ENCODE assay signal across 1 cellular context in the genomic region with DNA sequence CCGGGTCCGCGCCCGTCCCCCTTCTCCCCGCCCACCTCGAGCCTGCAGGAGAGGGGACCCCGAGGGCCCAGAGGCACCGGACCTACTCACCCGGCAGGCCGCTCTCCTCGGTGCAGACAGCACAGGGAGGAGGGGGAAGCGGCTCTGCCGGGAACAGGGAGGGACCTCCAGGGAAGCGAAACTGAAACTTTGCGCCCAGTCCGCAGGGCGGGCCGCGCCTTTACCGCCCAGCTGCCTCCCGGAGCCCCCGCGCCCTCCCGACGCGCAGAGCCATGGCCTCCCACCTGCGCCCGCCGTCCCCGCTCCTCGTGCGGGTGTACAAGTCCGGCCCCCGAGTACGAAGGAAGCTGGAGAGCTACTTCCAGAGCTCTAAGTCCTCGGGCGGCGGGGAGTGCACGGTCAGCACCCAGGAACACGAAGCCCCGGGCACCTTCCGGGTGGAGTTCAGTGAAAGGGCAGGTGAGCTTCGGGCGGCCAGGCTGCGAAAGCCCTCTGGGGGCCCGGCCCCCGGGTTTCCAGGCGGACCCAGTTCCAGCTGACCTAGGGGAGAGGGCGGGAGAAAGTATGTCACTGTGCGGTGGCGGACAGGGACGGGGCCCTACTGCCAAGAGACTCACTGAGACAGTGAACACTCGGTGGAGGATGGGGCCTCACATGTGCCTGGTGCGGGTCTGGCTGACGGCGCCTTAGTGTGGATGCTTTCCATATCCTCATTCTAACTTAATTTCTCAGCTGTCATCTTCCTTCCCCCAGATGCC.
TF ChIP-seq lines count a peak whose summit lies in the region.

Gene DTX3L (plus strand): TSS at position 184 of the 758 bp plus-strand sequence. CDS start 89 bp downstream, at position 273.
Gene PARP9 (minus strand): TSS at position 146 of the 758 bp plus-strand sequence. CDS start 4,680 bp downstream, outside the sequence.

TF ChIP-seq in K562, 482 proteins besides CTCF, POLR2A, EP300 and RAD21 (continued from another document and continues in another):
- TF ChIP-seq SIN3B (IDR thresholded peaks at IDR 0.05; ENCODE audit: low read depth) = 0 out of 2 replicates have a peak, but pooled peaks have one; percentile 30
- no peak for TF ChIP-seq ZNF407 (IDR thresholded peaks at IDR 0.05; ENCODE audit: low read depth)
- no peak for TF ChIP-seq ILF3 (IDR thresholded peaks at IDR 0.05; ENCODE audit: borderline replicate concordance)
- TF ChIP-seq ZNF778 (CRISPR knock-in tag; IDR thresholded peaks at IDR 0.05) = no peak
- no peak for TF ChIP-seq TEAD4 (IDR thresholded peaks at IDR 0.05; ENCODE audit: low read length)
- 0 out of 2 replicates have a peak, but pooled peaks have one; percentile 13 for TF ChIP-seq TEAD4 (CRISPR knock-in tag; IDR thresholded peaks at IDR 0.05; ENCODE audit: borderline replicate concordance)
- TF ChIP-seq MYNN (IDR thresholded peaks at IDR 0.05) = no peak
- TF ChIP-seq MYNN (CRISPR knock-in tag; IDR thresholded peaks at IDR 0.05) = no peak
- TF ChIP-seq CTBP1 (IDR thresholded peaks at IDR 0.05; ENCODE audit: borderline replicate concordance) = peak; percentile 61; the same call in 1 of the 2 replicates
- TF ChIP-seq, protein P1, sequence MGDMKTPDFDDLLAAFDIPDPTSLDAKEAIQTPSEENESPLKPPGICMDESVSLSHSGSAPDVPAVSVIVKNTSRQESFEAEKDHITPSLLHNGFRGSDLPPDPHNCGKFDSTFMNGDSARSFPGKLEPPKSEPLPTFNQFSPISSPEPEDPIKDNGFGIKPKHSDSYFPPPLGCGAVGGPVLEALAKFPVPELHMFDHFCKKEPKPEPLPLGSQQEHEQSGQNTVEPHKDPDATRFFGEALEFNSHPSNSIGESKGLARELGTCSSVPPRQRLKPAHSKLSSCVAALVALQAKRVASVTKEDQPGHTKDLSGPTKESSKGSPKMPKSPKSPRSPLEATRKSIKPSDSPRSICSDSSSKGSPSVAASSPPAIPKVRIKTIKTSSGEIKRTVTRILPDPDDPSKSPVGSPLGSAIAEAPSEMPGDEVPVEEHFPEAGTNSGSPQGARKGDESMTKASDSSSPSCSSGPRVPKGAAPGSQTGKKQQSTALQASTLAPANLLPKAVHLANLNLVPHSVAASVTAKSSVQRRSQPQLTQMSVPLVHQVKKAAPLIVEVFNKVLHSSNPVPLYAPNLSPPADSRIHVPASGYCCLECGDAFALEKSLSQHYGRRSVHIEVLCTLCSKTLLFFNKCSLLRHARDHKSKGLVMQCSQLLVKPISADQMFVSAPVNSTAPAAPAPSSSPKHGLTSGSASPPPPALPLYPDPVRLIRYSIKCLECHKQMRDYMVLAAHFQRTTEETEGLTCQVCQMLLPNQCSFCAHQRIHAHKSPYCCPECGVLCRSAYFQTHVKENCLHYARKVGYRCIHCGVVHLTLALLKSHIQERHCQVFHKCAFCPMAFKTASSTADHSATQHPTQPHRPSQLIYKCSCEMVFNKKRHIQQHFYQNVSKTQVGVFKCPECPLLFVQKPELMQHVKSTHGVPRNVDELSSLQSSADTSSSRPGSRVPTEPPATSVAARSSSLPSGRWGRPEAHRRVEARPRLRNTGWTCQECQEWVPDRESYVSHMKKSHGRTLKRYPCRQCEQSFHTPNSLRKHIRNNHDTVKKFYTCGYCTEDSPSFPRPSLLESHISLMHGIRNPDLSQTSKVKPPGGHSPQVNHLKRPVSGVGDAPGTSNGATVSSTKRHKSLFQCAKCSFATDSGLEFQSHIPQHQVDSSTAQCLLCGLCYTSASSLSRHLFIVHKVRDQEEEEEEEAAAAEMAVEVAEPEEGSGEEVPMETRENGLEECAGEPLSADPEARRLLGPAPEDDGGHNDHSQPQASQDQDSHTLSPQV (IDR thresholded peaks at IDR 0.05) = peak; percentile 79
- TF ChIP-seq, protein P2, sequence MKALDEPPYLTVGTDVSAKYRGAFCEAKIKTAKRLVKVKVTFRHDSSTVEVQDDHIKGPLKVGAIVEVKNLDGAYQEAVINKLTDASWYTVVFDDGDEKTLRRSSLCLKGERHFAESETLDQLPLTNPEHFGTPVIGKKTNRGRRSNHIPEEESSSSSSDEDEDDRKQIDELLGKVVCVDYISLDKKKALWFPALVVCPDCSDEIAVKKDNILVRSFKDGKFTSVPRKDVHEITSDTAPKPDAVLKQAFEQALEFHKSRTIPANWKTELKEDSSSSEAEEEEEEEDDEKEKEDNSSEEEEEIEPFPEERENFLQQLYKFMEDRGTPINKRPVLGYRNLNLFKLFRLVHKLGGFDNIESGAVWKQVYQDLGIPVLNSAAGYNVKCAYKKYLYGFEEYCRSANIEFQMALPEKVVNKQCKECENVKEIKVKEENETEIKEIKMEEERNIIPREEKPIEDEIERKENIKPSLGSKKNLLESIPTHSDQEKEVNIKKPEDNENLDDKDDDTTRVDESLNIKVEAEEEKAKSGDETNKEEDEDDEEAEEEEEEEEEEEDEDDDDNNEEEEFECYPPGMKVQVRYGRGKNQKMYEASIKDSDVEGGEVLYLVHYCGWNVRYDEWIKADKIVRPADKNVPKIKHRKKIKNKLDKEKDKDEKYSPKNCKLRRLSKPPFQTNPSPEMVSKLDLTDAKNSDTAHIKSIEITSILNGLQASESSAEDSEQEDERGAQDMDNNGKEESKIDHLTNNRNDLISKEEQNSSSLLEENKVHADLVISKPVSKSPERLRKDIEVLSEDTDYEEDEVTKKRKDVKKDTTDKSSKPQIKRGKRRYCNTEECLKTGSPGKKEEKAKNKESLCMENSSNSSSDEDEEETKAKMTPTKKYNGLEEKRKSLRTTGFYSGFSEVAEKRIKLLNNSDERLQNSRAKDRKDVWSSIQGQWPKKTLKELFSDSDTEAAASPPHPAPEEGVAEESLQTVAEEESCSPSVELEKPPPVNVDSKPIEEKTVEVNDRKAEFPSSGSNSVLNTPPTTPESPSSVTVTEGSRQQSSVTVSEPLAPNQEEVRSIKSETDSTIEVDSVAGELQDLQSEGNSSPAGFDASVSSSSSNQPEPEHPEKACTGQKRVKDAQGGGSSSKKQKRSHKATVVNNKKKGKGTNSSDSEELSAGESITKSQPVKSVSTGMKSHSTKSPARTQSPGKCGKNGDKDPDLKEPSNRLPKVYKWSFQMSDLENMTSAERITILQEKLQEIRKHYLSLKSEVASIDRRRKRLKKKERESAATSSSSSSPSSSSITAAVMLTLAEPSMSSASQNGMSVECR (CRISPR knock-in tag; IDR thresholded peaks at IDR 0.05) = peak; percentile 88
- no peak for TF ChIP-seq FOXA1 (IDR thresholded peaks at IDR 0.05; ENCODE audit: borderline replicate concordance)
- TF ChIP-seq NCOR1 (IDR thresholded peaks at IDR 0.05) = no peak
- TF ChIP-seq ZC3H8 (IDR thresholded peaks at IDR 0.05) = no peak
- TF ChIP-seq GTF2F1 (IDR thresholded peaks at IDR 0.05; ENCODE audit: low read depth, low read length) = no peak
- TF ChIP-seq IFI16 (CRISPR knock-in tag; IDR thresholded peaks at IDR 0.05) = no peak
- no peak for TF ChIP-seq HNRNPL (IDR thresholded peaks at IDR 0.05; ENCODE audit: low read depth, low read length)
- no peak for TF ChIP-seq KDM2B (CRISPR knock-in tag; IDR thresholded peaks at IDR 0.05)
- peak in 1 of 3 experiments; percentile 61 for TF ChIP-seq YY1 (IDR thresholded peaks at IDR 0.05; ENCODE audit: borderline replicate concordance in 1 of 3, control insufficient read depth in 1 of 3, extremely low read depth in 1 of 3, insufficient read depth in 3 of 3, insufficient read length in 1 of 3, insufficient replicate concordance in 2 of 3, low read depth in 1 of 3, low read length in 2 of 3)
- TF ChIP-seq SAP30 (IDR thresholded peaks at IDR 0.05; ENCODE audit: borderline replicate concordance, insufficient read depth, low read depth, low read length, poor library complexity, severe bottlenecking) = peak; percentile 70
